In the genomic region with DNA sequence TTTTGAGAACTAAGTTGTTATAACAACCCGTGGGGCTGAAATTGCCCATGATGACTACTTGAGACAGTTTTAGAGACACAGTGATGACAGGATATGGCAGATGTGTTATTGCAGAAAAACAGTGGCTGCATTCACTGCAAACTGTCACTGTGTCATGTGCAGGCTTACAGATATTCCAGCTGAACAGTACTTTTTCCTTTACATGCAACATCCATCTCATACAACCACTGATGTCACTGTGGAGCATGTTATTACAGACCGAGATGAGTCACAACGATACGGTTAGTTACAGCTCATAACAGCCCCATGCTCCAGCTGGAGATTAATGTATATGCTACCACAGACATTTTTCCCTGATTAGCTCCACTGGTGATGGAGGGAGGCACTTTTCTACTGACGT, we compare ENCODE assay signal across 9 cellular contexts.
A peak's percentile ranks its signal among the peaks of the same experiment; 100 is the strongest.
DNase-seq lines count a peak whose midpoint lies in the region; ATAC-seq, FAIRE-seq and TF ChIP-seq lines count a peak whose summit lies in the region.
"Had no signal": no experiment of that assay in that cellular context is flagged by ENCODE, and none has a peak within 500 bp of the region (broad histone marks: within the 10 kb centered on the region; RNA-seq: fewer than 3 reads in every experiment).

No MANE protein-coding gene starts in this region.

- H3K27me3 ChIP-seq in small intestine (ENCODE audit: control insufficient read depth in 2 of 2, insufficient read depth in 2 of 2, low read length in 2 of 2) (no peaks in the 10 kb centered on the region), heart left ventricle (no peaks in the 10 kb centered on the region)

- TF ChIP-seq POLR2A in heart left ventricle (IDR thresholded peaks at IDR 0.05) = no peak

- H3K4me3 ChIP-seq in small intestine (ENCODE audit: low read depth in 1 of 2, low read length in 2 of 2) = no peak overlapping the region
- H3K4me3 ChIP-seq in heart left ventricle = no peak overlapping the region

- 53 to 72% (median 69%) methylated on average over 5 of the region's 5 CpGs for WGBS in small intestine, 3 donors
- WGBS in heart left ventricle, 4 donors = 49 to 57% (median 53%) methylated on average over 5 of the region's 5 CpGs

- DNase-seq in H4 (ENCODE audit: low spot score) (peak; percentile 56), medulla oblongata (ENCODE audit: extremely low spot score) (peak; percentile 17), small intestine (no peak), heart left ventricle (no peak), NCI-H1048 (lab: John Stamatoyannopoulos, UW) (no peak), MV-4-11 (lab: John Stamatoyannopoulos, UW) (no peak)
- DNase-seq: naive thymus-derived CD4-positive, alpha-beta T cell had no signal

- intact Hi-C loops in heart left ventricle (cut with DNase I) = no loop called here

- H3K36me3 ChIP-seq in small intestine (ENCODE audit: control insufficient read depth in 2 of 2, insufficient read depth in 2 of 2, low read length in 2 of 2) = no peaks in the 10 kb centered on the region
- no peaks in the 10 kb centered on the region for H3K36me3 ChIP-seq in heart left ventricle

- ATAC-seq in GM18868 (IDR thresholded peaks at IDR 0.05; ENCODE audit: unreplicated experiment) (peak; percentile 91), HG03575 (IDR thresholded peaks at IDR 0.05; ENCODE audit: extremely low read depth, insufficient number of reproducible peaks, low FRiP score, unreplicated experiment) (peak; percentile 97), heart left ventricle (no peak)
- ATAC-seq: naive thymus-derived CD4-positive, alpha-beta T cell had no signal

- H3K27ac ChIP-seq in small intestine (ENCODE audit: low read depth in 1 of 2, low read length in 1 of 2) = no peak overlapping the region
- no peak overlapping the region for H3K27ac ChIP-seq in heart left ventricle

- no peak for FAIRE-seq in small intestine (lab: Jason Lieb, UNC)

- no peak for TF ChIP-seq CTCF in heart left ventricle (IDR thresholded peaks at IDR 0.05)

- H3K9me3 ChIP-seq in small intestine (ENCODE audit: control insufficient read depth, low read depth) = no peaks in the 10 kb centered on the region
- no peaks in the 10 kb centered on the region for H3K9me3 ChIP-seq in heart left ventricle

- H3K4me1 ChIP-seq in small intestine (ENCODE audit: control insufficient read depth in 2 of 2, insufficient read depth in 1 of 2, low read depth in 1 of 2, low read length in 1 of 2) = no peaks in the 10 kb centered on the region
- no peaks in the 10 kb centered on the region for H3K4me1 ChIP-seq in heart left ventricle

Comparison
In these comparisons a context has a peak if more than half of its experiments do, and no peak if none do; other contexts are left out.
1. ATAC-seq: peak in GM18868 (single experiment) and HG03575 (single experiment); none in heart left ventricle (0 of 4).
2. DNase-seq: peak in H4 (single experiment) and medulla oblongata (single experiment); none in small intestine (single experiment), heart left ventricle (0 of 5), NCI-H1048 (single experiment) and MV-4-11 (single experiment).